In the genomic region with DNA sequence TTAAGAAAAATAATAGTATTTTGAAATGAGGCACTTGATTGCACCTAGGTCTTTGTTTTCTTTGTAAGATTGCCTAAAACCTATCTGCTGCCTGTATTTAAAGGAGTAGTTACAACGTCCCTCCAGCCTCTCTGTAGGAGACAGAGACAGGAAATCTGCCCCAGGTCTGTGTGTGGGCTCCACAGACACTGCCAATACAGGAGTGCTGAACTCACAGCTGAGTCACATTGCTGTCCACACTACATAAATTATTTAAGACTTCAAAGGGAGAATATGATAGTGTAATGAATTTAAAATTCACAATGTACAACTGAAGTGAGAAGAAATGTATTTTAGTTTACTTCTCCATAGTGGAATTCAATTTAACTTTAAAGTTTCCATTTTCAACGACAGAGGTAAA, we compare ENCODE assay signal across 18 cellular contexts. TPM values are rescaled to one million over a fixed set of nuclear protein-coding genes. Genes with fewer than 3 reads are reported as not detected.
DNase-seq lines count a peak whose midpoint lies in the region; TF ChIP-seq lines count a peak whose summit lies in the region.
"Had no signal": no experiment of that assay in that cellular context is flagged by ENCODE, and none has a peak within 500 bp of the region (broad histone marks: within the 10 kb centered on the region; RNA-seq: fewer than 3 reads in every experiment).

No MANE protein-coding gene starts in this region.

- no peak overlapping the region for H2AFZ ChIP-seq in mesenchymal stem cell (ENCODE audit: low read depth, low read length)
- H2AFZ ChIP-seq: PC-9 had no signal

- no peak overlapping the region for H2AK5ac ChIP-seq in mesenchymal stem cell (ENCODE audit: low read length, severe bottlenecking)

- H2BK15ac ChIP-seq in mesenchymal stem cell (ENCODE audit: low read depth, poor library complexity, severe bottlenecking), result no peak overlapping the region

- no peak overlapping the region for H3K18ac ChIP-seq in mesenchymal stem cell (ENCODE audit: low read depth in 1 of 2, low read length in 2 of 2)

- H3K27me3 ChIP-seq in SJCRH30, result no peaks in the 10 kb centered on the region
- H3K27me3 ChIP-seq in mesenchymal stem cell (ENCODE audit: control insufficient read depth in 1 of 2, insufficient read depth in 1 of 2, low read length in 2 of 2), result peaks cover 7 to 26% of the 10 kb centered on the region in 2 experiments

- H3K27ac ChIP-seq in SJCRH30 (no peak overlapping the region), mesenchymal stem cell (ENCODE audit: low read length, poor library complexity, severe bottlenecking) (no peak overlapping the region)
- H3K27ac ChIP-seq: neutrophil, PC-9, SK-N-MC had no signal

- H3K9me3 ChIP-seq in SJCRH30 (replicated peaks) (no peaks in the 10 kb centered on the region), mesenchymal stem cell (ENCODE audit: control insufficient read depth, low read length) (no peaks in the 10 kb centered on the region)
- H3K9me3 ChIP-seq: neutrophil had no signal

- no peak overlapping the region for H3K4ac ChIP-seq in mesenchymal stem cell (ENCODE audit: low read depth in 1 of 2, low read length in 2 of 2)

- H3K4me3 ChIP-seq in SJCRH30, result no peak overlapping the region
- no peak overlapping the region for H3K4me3 ChIP-seq in epithelial cell of esophagus (ENCODE audit: low read length)
- no peak overlapping the region for H3K4me3 ChIP-seq in mesenchymal stem cell (ENCODE audit: insufficient read depth in 1 of 2, low read depth in 1 of 2, low read length in 2 of 2)
- H3K4me3 ChIP-seq: PC-9, SK-N-MC had no signal

- no peak overlapping the region for H2BK12ac ChIP-seq in mesenchymal stem cell (ENCODE audit: low read length in 2 of 2)

- H4K91ac ChIP-seq in mesenchymal stem cell (ENCODE audit: low read length), result no peak overlapping the region

- H3K4me2 ChIP-seq in mesenchymal stem cell (ENCODE audit: low read length, poor library complexity, severe bottlenecking), result no peak overlapping the region
- H3K4me2 ChIP-seq: PC-9 had no signal

- no peak overlapping the region for H3K9ac ChIP-seq in mesenchymal stem cell (ENCODE audit: low read length)

- H3K23ac ChIP-seq in mesenchymal stem cell (ENCODE audit: low read length in 2 of 2), result no peak overlapping the region

- H2BK5ac ChIP-seq in mesenchymal stem cell (ENCODE audit: low read depth, low read length, poor library complexity, severe bottlenecking), result no peak overlapping the region

- no peak overlapping the region for H3K14ac ChIP-seq in mesenchymal stem cell (ENCODE audit: low read length in 2 of 2)

- H3K4me1 ChIP-seq in SJCRH30 (peaks cover 23% of the 10 kb centered on the region), mesenchymal stem cell (ENCODE audit: control insufficient read depth, insufficient read depth, low read depth, low read length) (no peaks in the 10 kb centered on the region)

- H3K79me1 ChIP-seq in mesenchymal stem cell (replicated peaks; ENCODE audit: low read length, poor library complexity, severe bottlenecking), result no peaks in the 10 kb centered on the region

- H3K36me3 ChIP-seq in SJCRH30 (0 out of 2 replicates have a peak, but pooled peaks cover 2% of the 10 kb centered on the region), mesenchymal stem cell (ENCODE audit: control insufficient read depth in 1 of 2, insufficient read depth in 2 of 2, low read depth in 1 of 2, low read length in 2 of 2) (no peaks in the 10 kb centered on the region)
- H3K36me3 ChIP-seq: neutrophil had no signal

- H4K8ac ChIP-seq in mesenchymal stem cell (ENCODE audit: low read length), result no peak overlapping the region

- no peak overlapping the region for H2BK120ac ChIP-seq in mesenchymal stem cell (ENCODE audit: low read depth, low read length)

- WGBS in mesenchymal stem cell, result 0% methylated on average over 1 of the region's 2 CpGs

- no peak for TF ChIP-seq CTCF in epithelial cell of esophagus (IDR thresholded peaks at IDR 0.05; ENCODE audit: insufficient read depth, low read depth, low read length, missing control alignments)

- DNase-seq in EH (ENCODE audit: low read depth) (peak; percentile 57), SJCRH30 (peak; percentile 26 to 56), epithelial cell of esophagus (ENCODE audit: low read depth) (peak; percentile 21), mesenchymal stem cell (peak; percentile 40), SIG-M5 (lab: John Stamatoyannopoulos, UW) (no peak), NCI-H2227 (lab: John Stamatoyannopoulos, UW; ENCODE audit: unreplicated experiment) (no peak), HK-2 (ENCODE audit: unreplicated experiment) (no peak)
- DNase-seq in stimulated activated CD4-positive, alpha-beta T cell treated with anti-CD3 and anti-CD28 coated beads, Interleukin-4, amount 100 ng/mL, for 24 hours, result no peak
- DNase-seq: activated CD8-positive, alpha-beta memory T cell treated with anti-CD3 and anti-CD28 coated beads for 24 hours; activated naive CD8-positive, alpha-beta T cell treated with anti-CD3 and anti-CD28 coated beads for 36 hours; CD4-positive, alpha-beta T cell; NCI-H1436 treated with DMSO at 0.1 percent for 48 hours; NCI-H82; PC-9; stimulated activated CD4-positive, alpha-beta T cell treated with anti-CD3 and anti-CD28 coated beads, Interleukin-15, amount 100 ng/mL, for 24 hours; T-helper 9 cell had no signal

RNA-seq across cellular contexts. Expression of a gene that starts 48.2 kb away (rescaled TPM):
- total RNA-seq in SJCRH30 (2014; rRNA removed; shearing (Covaris generic)), result 35.9 and 39.6 TPM in 2 replicates
- 14.8 TPM for polyA plus RNA-seq in mesenchymal stem cell (2013, experiment 1 of 2)
- 14.9 TPM for polyA plus RNA-seq in mesenchymal stem cell (2013, experiment 2 of 2)

Comparison
In these comparisons a context has a peak if more than half of its experiments do, and no peak if none do; other contexts are left out.
1. DNase-seq: peak in EH (single experiment), SJCRH30 (2 of 2), epithelial cell of esophagus (single experiment) and mesenchymal stem cell (single experiment); none in SIG-M5 (single experiment), NCI-H2227 (single experiment), stimulated activated CD4-positive, alpha-beta T cell treated with anti-CD3 and anti-CD28 coated beads, Interleukin-4, amount 100 ng/mL, for 24 hours (single experiment) and HK-2 (single experiment).